ENCODE assay signal across 1 cellular context in genomic region chr5:134554319-134555222, GRCh38.
A peak's percentile ranks its signal among the peaks of the same experiment; 100 is the strongest.
TF ChIP-seq lines count a peak whose summit lies in the region.

No MANE protein-coding gene starts in this region.

TF ChIP-seq in endothelial cell of umbilical vein, 7 proteins besides CTCF, POLR2A, EP300 and RAD21:
- peak; percentile 74 for TF ChIP-seq MAX (IDR thresholded peaks at IDR 0.05; ENCODE audit: insufficient read depth, insufficient read length)
- no peak for TF ChIP-seq EZH2 (IDR thresholded peaks at IDR 0.05; ENCODE audit: borderline replicate concordance, low read depth, low read length, severe bottlenecking)
- no peak for TF ChIP-seq FOS (IDR thresholded peaks at IDR 0.05; ENCODE audit: borderline replicate concordance, insufficient read depth, low read length)
- peak; percentile 60 for TF ChIP-seq GATA2 (IDR thresholded peaks at IDR 0.05; ENCODE audit: insufficient read depth, insufficient read length, low read depth, low read length)
- TF ChIP-seq POLR2AphosphoS5 (IDR thresholded peaks at IDR 0.05; ENCODE audit: insufficient read depth, low read depth, low read length) = peak; percentile 17
TF ChIP-seq in endothelial cell of umbilical vein: peak in this region for 3.
